Comparison of ENCODE assay signal across 23 cellular contexts in genomic region chr2:226445216-226445861, GRCh38.
DNase-seq lines count a peak whose midpoint lies in the region; ATAC-seq, FAIRE-seq and TF ChIP-seq lines count a peak whose summit lies in the region.
"Had no signal": no experiment of that assay in that cellular context is flagged by ENCODE, and none has a peak within 500 bp of the region (broad histone marks: within the 10 kb centered on the region; RNA-seq: fewer than 3 reads in every experiment).

No MANE protein-coding gene starts in this region.

- ATAC-seq in right lobe of liver: peak; percentile 82 to 95 (median 84)
- no peak for ATAC-seq in naive thymus-derived CD4-positive, alpha-beta T cell
- ATAC-seq: T-cell had no signal

- H3K27ac ChIP-seq in hepatocyte (peak overlapping the region; percentile 41), right lobe of liver (peak overlapping the region in 2 of 3 donors; percentile 56 to 72)
- H3K27ac ChIP-seq in naive thymus-derived CD4-positive, alpha-beta T cell (ENCODE audit: low read depth, low read length): no peak overlapping the region
- H3K27ac ChIP-seq: BLaER1 treated with 17β-estradiol and CSF1 and Interleukin-3, amounts not matched to agents 10 nM and 100 nM; RWPE1 had no signal

- TF ChIP-seq CTCF in hepatocyte (IDR thresholded peaks at IDR 0.05; ENCODE audit: poor library complexity): no peak
- peak in 1 of 4 donors; percentile 25 for TF ChIP-seq CTCF in right lobe of liver (IDR thresholded peaks at IDR 0.05)

- no peaks in the 10 kb centered on the region for H3K79me2 ChIP-seq in hepatocyte

- H3K4me3 ChIP-seq in hepatocyte (no peak overlapping the region), right lobe of liver (no peak overlapping the region)
- no peak overlapping the region for H3K4me3 ChIP-seq in naive thymus-derived CD4-positive, alpha-beta T cell (ENCODE audit: low read length)
- H3K4me3 ChIP-seq: BLaER1 treated with 17β-estradiol and CSF1 and Interleukin-3, amounts not matched to agents 10 nM and 100 nM had no signal

- POLR2A ChIA-PET in naive thymus-derived CD4-positive, alpha-beta T cell (lab: Charles Lee): no interaction called here

- H3K36me3 ChIP-seq in hepatocyte (replicated peaks; ENCODE audit: insufficient read depth, low read depth) (no peaks in the 10 kb centered on the region), right lobe of liver (no peaks in the 10 kb centered on the region)
- no peaks in the 10 kb centered on the region for H3K36me3 ChIP-seq in naive thymus-derived CD4-positive, alpha-beta T cell (ENCODE audit: control insufficient read depth in 2 of 3, insufficient read depth in 3 of 3, low read length in 3 of 3)
- H3K36me3 ChIP-seq: BLaER1 treated with 17β-estradiol and CSF1 and Interleukin-3, amounts not matched to agents 10 nM and 100 nM had no signal

- intact Hi-C loops in right lobe of liver (cut with DNase I): no loop called here
- intact Hi-C loops in naive thymus-derived CD4-positive, alpha-beta T cell (cut with micrococcal nuclease): no loop called here

- no peaks in the 10 kb centered on the region for H3K27me3 ChIP-seq in hepatocyte
- H3K27me3 ChIP-seq in right lobe of liver: no peaks in the 10 kb centered on the region
- no peaks in the 10 kb centered on the region for H3K27me3 ChIP-seq in naive thymus-derived CD4-positive, alpha-beta T cell (ENCODE audit: control insufficient read depth in 2 of 2, insufficient read depth in 2 of 2, low read length in 2 of 2)
- H3K27me3 ChIP-seq: BLaER1 treated with 17β-estradiol and CSF1 and Interleukin-3, amounts not matched to agents 10 nM and 100 nM had no signal

- FAIRE-seq in H54 (lab: Jason Lieb, UNC): peak; percentile 41
- FAIRE-seq: GM12891, GM18507 had no signal

- H3K4me2 ChIP-seq in hepatocyte: peak overlapping the region; percentile 19
- H3K4me2 ChIP-seq: BLaER1 treated with 17β-estradiol and CSF1 and Interleukin-3, amounts not matched to agents 10 nM and 100 nM had no signal

- no peak overlapping the region for H3K4me3 Mint-ChIP-seq in naive thymus-derived CD4-positive, alpha-beta T cell
- H3K4me3 Mint-ChIP-seq: CD4-positive, alpha-beta memory T cell; T-cell had no signal

- CTCF ChIA-PET in naive thymus-derived CD4-positive, alpha-beta T cell (lab: Charles Lee): no interaction called here

- in situ Hi-C loops in G401 (cut with HindIII; ENCODE audit: low sequenced_read_pairs): no loop called here

- H4K20me1 ChIP-seq in hepatocyte (ENCODE audit: insufficient read depth, poor library complexity, severe bottlenecking): no peaks in the 10 kb centered on the region
- H4K20me1 ChIP-seq: BLaER1 treated with 17β-estradiol and CSF1 and Interleukin-3, amounts not matched to agents 10 nM and 100 nM had no signal

- peaks cover 0 to 1% (median 0%) of the 10 kb centered on the region in 11 donors for H3K9me3 Mint-ChIP-seq in naive thymus-derived CD4-positive, alpha-beta T cell
- H3K9me3 Mint-ChIP-seq: CD4-positive, alpha-beta memory T cell; T-cell had no signal

- H3K9me3 ChIP-seq in hepatocyte (ENCODE audit: low read depth) (no peaks in the 10 kb centered on the region), right lobe of liver (no peaks in the 10 kb centered on the region)
- H3K9me3 ChIP-seq in naive thymus-derived CD4-positive, alpha-beta T cell (ENCODE audit: control insufficient read depth in 2 of 3, low read length in 3 of 3): no peaks in the 10 kb centered on the region
- H3K9me3 ChIP-seq: BLaER1 treated with 17β-estradiol and CSF1 and Interleukin-3, amounts not matched to agents 10 nM and 100 nM had no signal

- TF ChIP-seq POLR2A in H54 (IDR thresholded peaks at IDR 0.05; ENCODE audit: low read depth, low read length) (no peak), right lobe of liver (IDR thresholded peaks at IDR 0.05) (no peak)

- H3K27ac Mint-ChIP-seq in naive thymus-derived CD4-positive, alpha-beta T cell: no peak overlapping the region
- H3K27ac Mint-ChIP-seq: CD4-positive, alpha-beta memory T cell; T-cell had no signal

- H3K36me3 Mint-ChIP-seq in naive thymus-derived CD4-positive, alpha-beta T cell: no peaks in the 10 kb centered on the region
- H3K36me3 Mint-ChIP-seq: CD4-positive, alpha-beta memory T cell; T-cell had no signal

- no peak for DNase-seq in H54 (ENCODE audit: insufficient read length, low spot score)
- peak; percentile 49 for DNase-seq in hepatocyte (ENCODE audit: low spot score)
- DNase-seq in right lobe of liver: no peak
- DNase-seq in G401 (ENCODE audit: low spot score): no peak
- no peak for DNase-seq in anterior cingulate cortex (lab: John Stamatoyannopoulos, UW)
- no peak for DNase-seq in NCI-H226
- DNase-seq in naive thymus-derived CD4-positive, alpha-beta T cell: no peak
- DNase-seq: ACHN; CD4-positive, alpha-beta memory T cell; DND-41; MM.1S; NCI-H1092; NCI-H1436 treated with DMSO at 0.1 percent for 48 hours; NCI-H1930; NCI-H510A; NCI-H748 treated with DMSO at 0.1 percent for 48 hours; NK-92 treated with Interleukin-12 subunit alpha and Interleukin-12 subunit beta, amount 100 ng/mL, for 24 hours; SIG-M5; T-cell had no signal

- H3K9me2 ChIP-seq in hepatocyte (replicated peaks; ENCODE audit: insufficient read depth): no peaks in the 10 kb centered on the region

- H3K4me1 ChIP-seq in hepatocyte (ENCODE audit: insufficient read depth): peaks cover 16% of the 10 kb centered on the region
- H3K4me1 ChIP-seq in right lobe of liver: peaks cover 0 to 18% (median 8%) of the 10 kb centered on the region in 4 donors
- no peaks in the 10 kb centered on the region for H3K4me1 ChIP-seq in naive thymus-derived CD4-positive, alpha-beta T cell (ENCODE audit: control insufficient read depth in 2 of 2, insufficient read depth in 2 of 2, low read length in 2 of 2)
- H3K4me1 ChIP-seq: BLaER1 treated with 17β-estradiol and CSF1 and Interleukin-3, amounts not matched to agents 10 nM and 100 nM had no signal

- peaks cover 0 to 34% (median 9%) of the 10 kb centered on the region in 5 donors for H3K27me3 Mint-ChIP-seq in naive thymus-derived CD4-positive, alpha-beta T cell

- H3K4me1 Mint-ChIP-seq in naive thymus-derived CD4-positive, alpha-beta T cell: no peaks in the 10 kb centered on the region
- H3K4me1 Mint-ChIP-seq: CD4-positive, alpha-beta memory T cell; T-cell had no signal

- WGBS in hepatocyte (ENCODE audit: low lambda C conversion rate, missing lambda C conversion rate): 94% methylated on average over 5 of the region's 5 CpGs
- 28% methylated on average over 5 of the region's 5 CpGs for WGBS in right lobe of liver (ENCODE audit: insufficient coverage, low coverage, low lambda C conversion rate, missing lambda C conversion rate)

- H2AFZ ChIP-seq in hepatocyte: no peak overlapping the region
